1 cellular context compared by ENCODE assay signal in genomic region chr9:112174965-112175795, GRCh38.
TF ChIP-seq lines count a peak whose summit lies in the region.

Gene SUSD1 (minus strand): TSS chr9:112175297. CDS start chr9:112175235, 62 bp downstream.

TF ChIP-seq in HepG2, 621 proteins besides CTCF, POLR2A, EP300 and RAD21 (continued from another document and continues in another):
- TF ChIP-seq ARID4A (CRISPR knock-in tag; IDR thresholded peaks at IDR 0.05; ENCODE audit: borderline replicate concordance) (no peak), ZNF431 (CRISPR knock-in tag; IDR thresholded peaks at IDR 0.05; ENCODE audit: borderline replicate concordance, low read depth) (no peak), ZNF367 (CRISPR knock-in tag; IDR thresholded peaks at IDR 0.05; ENCODE audit: borderline replicate concordance) (no peak), SP2 (CRISPR knock-in tag; IDR thresholded peaks at IDR 0.05) (no peak), CEBPZ (IDR thresholded peaks at IDR 0.05; ENCODE audit: low read length) (no peak), PRPF4 (IDR thresholded peaks at IDR 0.05; ENCODE audit: low read depth, low read length, poor library complexity, severe bottlenecking) (no peak), NFYC (CRISPR knock-in tag; IDR thresholded peaks at IDR 0.05) (no peak), RFX3 (CRISPR knock-in tag; IDR thresholded peaks at IDR 0.05) (no peak), GABPB1 (CRISPR knock-in tag; IDR thresholded peaks at IDR 0.05) (peak; percentile 73; the same call in 1 of the 2 replicates), ZNF326 (CRISPR knock-in tag; IDR thresholded peaks at IDR 0.05; ENCODE audit: borderline replicate concordance) (no peak), HDAC6 (IDR thresholded peaks at IDR 0.05; ENCODE audit: low read depth, low read length) (no peak), DR1 (CRISPR knock-in tag; IDR thresholded peaks at IDR 0.05) (no peak), RNF2 (conservative IDR thresholded peaks at IDR 0.05; ENCODE audit: low read depth) (no peak), ZNF280B (CRISPR knock-in tag; IDR thresholded peaks at IDR 0.05; ENCODE audit: borderline replicate concordance) (0 out of 2 replicates have a peak, but pooled peaks have one; percentile 19), SRY (CRISPR knock-in tag; IDR thresholded peaks at IDR 0.05) (no peak), PAWR (CRISPR knock-in tag; IDR thresholded peaks at IDR 0.05; ENCODE audit: borderline replicate concordance) (no peak), HMGXB4 (CRISPR knock-in tag; IDR thresholded peaks at IDR 0.05; ENCODE audit: borderline replicate concordance in 1 of 2, low read depth in 1 of 2) (peak; percentile 27 to 72; a peak in 1 of 4 replicates), MBNL3 (CRISPR knock-in tag; conservative IDR thresholded peaks at IDR 0.05) (no peak), HMGA1 (CRISPR knock-in tag; conservative IDR thresholded peaks at IDR 0.05) (no peak), POLR2AphosphoS2 (IDR thresholded peaks at IDR 0.05; ENCODE audit: low read depth, low read length) (no peak), KIAA2018 (CRISPR knock-in tag; IDR thresholded peaks at IDR 0.05; ENCODE audit: borderline replicate concordance) (no peak), PATZ1 (CRISPR knock-in tag; IDR thresholded peaks at IDR 0.05) (peak; percentile 45; the same call in 1 of the 2 replicates), ZNF737 (CRISPR knock-in tag; IDR thresholded peaks at IDR 0.05; ENCODE audit: borderline replicate concordance) (0 out of 2 replicates have a peak, but pooled peaks have one; percentile 40), MYC (CRISPR knock-in tag; IDR thresholded peaks at IDR 0.05; ENCODE audit: borderline replicate concordance) (no peak), NAIF1 (CRISPR knock-in tag; IDR thresholded peaks at IDR 0.05; ENCODE audit: borderline replicate concordance) (no peak), BATF2 (CRISPR knock-in tag; IDR thresholded peaks at IDR 0.05) (0 out of 2 replicates have a peak, but pooled peaks have one; percentile 63), ZNF800 (CRISPR knock-in tag; IDR thresholded peaks at IDR 0.05) (0 out of 2 replicates have a peak, but pooled peaks have one; percentile 17), PTBP1 (IDR thresholded peaks at IDR 0.05; ENCODE audit: low read depth, low read length, poor library complexity, severe bottlenecking) (no peak)
